ENCODE assay signal across 9 cellular contexts in genomic region chr22:46054878-46055158, GRCh38.
DNase-seq lines count a peak whose midpoint lies in the region; ATAC-seq and TF ChIP-seq lines count a peak whose summit lies in the region.
"Had no signal": no experiment of that assay in that cellular context is flagged by ENCODE, and none has a peak within 500 bp of the region (broad histone marks: within the 10 kb centered on the region; RNA-seq: fewer than 3 reads in every experiment).

No MANE protein-coding gene starts in this region.

- CTCF ChIA-PET in activated B cell treated with CpG ODN at 0.5 μM for 24 hours (lab: Charles Lee) = no interaction called here

- WGBS in gastroesophageal sphincter (ENCODE audit: low coverage in 1 of 2), 2 donors = 6 to 7% methylated on average over 4 to 5 of the region's 5 CpGs

- POLR2A ChIA-PET in activated B cell treated with CpG ODN at 0.5 μM for 24 hours (lab: Charles Lee) = interaction anchor here (1.5 to 7.2 kb wide), 6 partner anchors 9 to 41 kb away, joined by 5 to 79 read pairs (median 26); no protein-coding TSS in a partner anchor

- H3K4me1 ChIP-seq in gastroesophageal sphincter = peaks cover 7 to 93% (median 59%) of the 10 kb centered on the region in 3 donors

- H3K27me3 ChIP-seq in gastroesophageal sphincter = no peaks in the 10 kb centered on the region

- H3K36me3 ChIP-seq in gastroesophageal sphincter = no peaks in the 10 kb centered on the region

- H3K9me3 ChIP-seq in gastroesophageal sphincter = no peaks in the 10 kb centered on the region

- H3K27me3 Mint-ChIP-seq in HFFc6 (ENCODE audit: insufficient read depth) (peaks cover 3% of the 10 kb centered on the region), activated B cell treated with CpG ODN at 0.5 μM for 24 hours (no peaks in the 10 kb centered on the region)

- peak overlapping the region; percentile 95 to 100 (median 98) for H3K27ac ChIP-seq in gastroesophageal sphincter

- H3K4me3 Mint-ChIP-seq in HFFc6 = peak overlapping the region; percentile 87
- H3K4me3 Mint-ChIP-seq in activated B cell treated with CpG ODN at 0.5 μM for 24 hours = peak overlapping the region; percentile 80
- H3K4me3 Mint-ChIP-seq in stimulated activated effector memory CD8-positive, alpha-beta T cell treated with anti-CD3 and anti-CD28 coated beads, Interleukin-12 subunit alpha, Interleukin-12 subunit beta, amount 100 ng/mL, for 72 hours = peak overlapping the region; percentile 74

- no peak for ATAC-seq in activated B cell treated with CpG ODN at 0.5 μM for 24 hours (ENCODE audit: low read depth)
- ATAC-seq in gastroesophageal sphincter = no peak
- no peak for ATAC-seq in stimulated activated effector memory CD8-positive, alpha-beta T cell treated with anti-CD3 and anti-CD28 coated beads, Interleukin-12 subunit alpha, Interleukin-12 subunit beta, amount 100 ng/mL, for 72 hours
- no peak for ATAC-seq in HG02798 (IDR thresholded peaks at IDR 0.05; ENCODE audit: poor library complexity, unreplicated experiment)
- no peak for ATAC-seq in HG03439 (IDR thresholded peaks at IDR 0.05; ENCODE audit: unreplicated experiment)
- no peak for ATAC-seq in GM21576 (IDR thresholded peaks at IDR 0.05; ENCODE audit: unreplicated experiment)

- H3K9me3 Mint-ChIP-seq in HFFc6 (no peaks in the 10 kb centered on the region), activated B cell treated with CpG ODN at 0.5 μM for 24 hours (no peaks in the 10 kb centered on the region)
- no peaks in the 10 kb centered on the region for H3K9me3 Mint-ChIP-seq in stimulated activated effector memory CD8-positive, alpha-beta T cell treated with anti-CD3 and anti-CD28 coated beads, Interleukin-12 subunit alpha, Interleukin-12 subunit beta, amount 100 ng/mL, for 72 hours

- intact Hi-C loops in activated B cell treated with CpG ODN at 0.5 μM for 24 hours (cut with micrococcal nuclease) = loop anchor here (1.0 to 5.0 kb wide), 2 partner anchors 11 to 43 kb away; no protein-coding TSS in a partner anchor

- peak overlapping the region; percentile 91 for H3K27ac Mint-ChIP-seq in HFFc6
- H3K27ac Mint-ChIP-seq in activated B cell treated with CpG ODN at 0.5 μM for 24 hours = peak overlapping the region; percentile 87
- H3K27ac Mint-ChIP-seq in stimulated activated effector memory CD8-positive, alpha-beta T cell treated with anti-CD3 and anti-CD28 coated beads, Interleukin-12 subunit alpha, Interleukin-12 subunit beta, amount 100 ng/mL, for 72 hours = peak overlapping the region; percentile 85

- H3K36me3 Mint-ChIP-seq in HFFc6 (ENCODE audit: low read depth) = no peaks in the 10 kb centered on the region; the same call in none of the 2 replicates
- H3K36me3 Mint-ChIP-seq in activated B cell treated with CpG ODN at 0.5 μM for 24 hours (ENCODE audit: low read depth) = peaks cover 3% of the 10 kb centered on the region
- no peaks in the 10 kb centered on the region for H3K36me3 Mint-ChIP-seq in stimulated activated effector memory CD8-positive, alpha-beta T cell treated with anti-CD3 and anti-CD28 coated beads, Interleukin-12 subunit alpha, Interleukin-12 subunit beta, amount 100 ng/mL, for 72 hours

- peak overlapping the region; percentile 79 to 88 for H3K4me3 ChIP-seq in gastroesophageal sphincter

- no peak for TF ChIP-seq CTCF in HFFc6 (IDR thresholded peaks at IDR 0.05)
- no peak for TF ChIP-seq CTCF in activated B cell treated with CpG ODN at 0.5 μM for 24 hours (IDR thresholded peaks at IDR 0.05)
- TF ChIP-seq CTCF in gastroesophageal sphincter (IDR thresholded peaks at IDR 0.05) = no peak

- DNase-seq in HFFc6 (no peak), activated B cell treated with CpG ODN at 0.5 μM for 24 hours (no peak), germinal center (ENCODE audit: low spot score) (no peak)
- DNase-seq in stimulated activated effector memory CD8-positive, alpha-beta T cell treated with anti-CD3 and anti-CD28 coated beads, Interleukin-12 subunit alpha, Interleukin-12 subunit beta, amount 100 ng/mL, for 72 hours (ENCODE audit: low spot score in 2 of 2) = no peak
- DNase-seq: NCI-H510A had no signal

- no peak for TF ChIP-seq POLR2A in gastroesophageal sphincter (IDR thresholded peaks at IDR 0.05)

- H3K4me1 Mint-ChIP-seq in HFFc6 (ENCODE audit: low read depth) = peaks cover 76% of the 10 kb centered on the region
- H3K4me1 Mint-ChIP-seq in activated B cell treated with CpG ODN at 0.5 μM for 24 hours = peaks cover 66% of the 10 kb centered on the region
- no peaks in the 10 kb centered on the region for H3K4me1 Mint-ChIP-seq in stimulated activated effector memory CD8-positive, alpha-beta T cell treated with anti-CD3 and anti-CD28 coated beads, Interleukin-12 subunit alpha, Interleukin-12 subunit beta, amount 100 ng/mL, for 72 hours

- no peak for TF ChIP-seq EP300 in gastroesophageal sphincter (IDR thresholded peaks at IDR 0.05)
